In the genomic region with DNA sequence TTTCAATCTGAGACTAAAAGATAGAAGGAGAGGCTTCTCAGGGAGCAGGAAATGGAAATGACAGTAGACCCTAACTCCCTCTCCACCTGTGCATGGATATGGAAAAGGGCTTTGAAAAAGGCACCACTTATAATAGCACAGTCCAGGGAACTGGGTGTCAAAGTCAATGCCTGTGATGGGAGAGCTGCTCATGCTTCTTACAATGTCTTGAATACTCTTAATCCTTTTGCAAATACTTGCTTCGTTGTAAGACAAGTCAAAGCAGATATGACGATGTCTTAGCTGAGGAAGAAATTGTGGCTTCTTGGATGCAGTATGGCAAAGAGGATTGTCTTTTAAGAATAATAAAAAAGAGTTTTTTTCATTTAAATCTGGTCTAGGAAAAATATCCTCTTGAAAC, we compare ENCODE assay signal across 1 cellular context.
TF ChIP-seq lines count a peak whose summit lies in the region.

No MANE protein-coding gene starts in this region.

TF ChIP-seq in endothelial cell of umbilical vein, 7 proteins besides CTCF, POLR2A, EP300 and RAD21:
- TF ChIP-seq EZH2 (IDR thresholded peaks at IDR 0.05; ENCODE audit: borderline replicate concordance, low read depth, low read length, severe bottlenecking) (no peak), JUN (IDR thresholded peaks at IDR 0.05; ENCODE audit: borderline replicate concordance, insufficient read depth, insufficient read length, low read depth) (no peak), GATA2 (IDR thresholded peaks at IDR 0.05; ENCODE audit: insufficient read depth, insufficient read length, low read depth, low read length) (no peak), FOS (IDR thresholded peaks at IDR 0.05; ENCODE audit: borderline replicate concordance, insufficient read depth, low read length) (no peak), POLR2AphosphoS5 (IDR thresholded peaks at IDR 0.05; ENCODE audit: insufficient read depth, low read depth, low read length) (no peak), MYC (IDR thresholded peaks at IDR 0.05; ENCODE audit: low read depth, low read length) (no peak)
- TF ChIP-seq, protein P1, sequence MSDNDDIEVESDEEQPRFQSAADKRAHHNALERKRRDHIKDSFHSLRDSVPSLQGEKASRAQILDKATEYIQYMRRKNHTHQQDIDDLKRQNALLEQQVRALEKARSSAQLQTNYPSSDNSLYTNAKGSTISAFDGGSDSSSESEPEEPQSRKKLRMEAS (IDR thresholded peaks at IDR 0.05; ENCODE audit: insufficient read depth, insufficient read length) = no peak
